ENCODE assay signal across 7 cellular contexts in the genomic region with DNA sequence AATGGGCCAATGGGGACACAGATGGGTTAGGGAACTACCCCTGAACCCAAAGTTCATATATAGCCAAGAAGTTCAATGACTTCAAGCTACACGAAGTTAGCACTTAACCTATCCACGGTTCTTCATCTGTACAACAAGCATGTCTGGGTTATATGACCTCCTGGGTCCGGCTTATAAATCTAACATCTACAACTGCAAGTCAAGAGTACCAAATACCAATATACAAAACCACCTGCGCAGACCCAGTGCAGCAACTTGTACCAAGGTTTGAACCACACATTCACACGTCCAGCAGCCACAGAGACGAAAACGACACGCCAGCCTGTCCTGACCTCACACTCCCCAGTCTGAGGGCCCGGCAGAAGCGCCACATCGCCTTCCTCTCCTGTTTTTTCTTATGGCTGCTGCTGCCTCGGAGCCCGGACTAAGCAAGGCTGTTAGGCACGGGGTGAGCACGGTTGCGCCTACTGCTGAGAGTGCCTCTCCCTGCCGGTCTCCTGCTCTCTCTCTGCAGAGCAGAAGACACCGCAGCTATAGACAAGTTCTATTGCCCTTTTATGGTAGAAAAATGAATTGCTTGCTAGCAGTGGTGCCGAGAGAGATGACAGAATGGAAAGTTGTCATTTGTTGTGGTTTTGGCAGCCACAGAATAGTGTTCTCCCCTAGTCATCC.
DNase-seq lines count a peak whose midpoint lies in the region; ATAC-seq and TF ChIP-seq lines count a peak whose summit lies in the region.

No MANE protein-coding gene starts in this region.

- H3K79me2 ChIP-seq in trophoblast cell (ENCODE audit: control insufficient read depth, insufficient read depth, low read length, poor library complexity): peaks cover 8% of the 10 kb centered on the region

- peak overlapping the region; percentile 14 for H2AK5ac ChIP-seq in trophoblast cell (ENCODE audit: low read length)

- H4K8ac ChIP-seq in trophoblast cell (ENCODE audit: low read depth, low read length): peak overlapping the region; percentile 3

- no peaks in the 10 kb centered on the region for H3K9me3 ChIP-seq in esophagus (ENCODE audit: control insufficient read depth in 2 of 2, insufficient read depth in 1 of 2, low read depth in 1 of 2, low read length in 1 of 2)
- no peaks in the 10 kb centered on the region for H3K9me3 ChIP-seq in trophoblast cell (ENCODE audit: insufficient read depth, low read depth, low read length)
- no peaks in the 10 kb centered on the region for H3K9me3 ChIP-seq in transverse colon

- no peak overlapping the region for H3K23ac ChIP-seq in trophoblast cell (ENCODE audit: low read length)

- peaks cover 48% of the 10 kb centered on the region for H3K79me1 ChIP-seq in trophoblast cell (ENCODE audit: low read length)

- H3K36me3 ChIP-seq in esophagus (ENCODE audit: control insufficient read depth in 2 of 2, insufficient read depth in 2 of 2, low read length in 1 of 2): peaks cover 0 to 11% of the 10 kb centered on the region in 2 donors
- peaks cover 2 to 7% of the 10 kb centered on the region in 2 experiments for H3K36me3 ChIP-seq in trophoblast cell (ENCODE audit: control insufficient read depth in 1 of 2, insufficient read depth in 2 of 2, low read length in 2 of 2)
- H3K36me3 ChIP-seq in transverse colon: no peaks in the 10 kb centered on the region

- peak overlapping the region; percentile 73 for H3K4me3 Mint-ChIP-seq in activated CD8-positive, alpha-beta T cell treated with anti-CD3 and anti-CD28 coated beads, Interleukin-2, amount 10 ng/mL, durations not matched to agents 7 days and 5 days

- TF ChIP-seq POLR2A in GM19099 (IDR thresholded peaks at IDR 0.05; ENCODE audit: extremely low read depth, insufficient read length, low read depth): peak; percentile 87
- peak; percentile 65 for TF ChIP-seq POLR2A in transverse colon (IDR thresholded peaks at IDR 0.05)

- peak overlapping the region; percentile 74 for H4K91ac ChIP-seq in trophoblast cell (ENCODE audit: low read depth, low read length)

- intact Hi-C loops in transverse colon (cut with DNase I; ENCODE audit: low total_unique reads): no loop called here

- H3K14ac ChIP-seq in trophoblast cell (ENCODE audit: low read length): peak overlapping the region; percentile 63

- TF ChIP-seq CTCF in transverse colon (IDR thresholded peaks at IDR 0.05): no peak

- peak overlapping the region; percentile 85 to 94 for H3K27ac ChIP-seq in esophagus (ENCODE audit: low read depth in 2 of 2, low read length in 1 of 2)
- H3K27ac ChIP-seq in trophoblast cell (ENCODE audit: low read depth, low read length): peak overlapping the region; percentile 40
- H3K27ac ChIP-seq in transverse colon: peak overlapping the region; percentile 83 to 93 (median 88)

- H3K18ac ChIP-seq in trophoblast cell (ENCODE audit: low read length): peak overlapping the region; percentile 33

- ATAC-seq in HG03520 (IDR thresholded peaks at IDR 0.05; ENCODE audit: unreplicated experiment): peak; percentile 25
- peak; percentile 81 for ATAC-seq in activated CD8-positive, alpha-beta T cell treated with anti-CD3 and anti-CD28 coated beads, Interleukin-2, amount 10 ng/mL, durations not matched to agents 7 days and 5 days

- H3K27ac Mint-ChIP-seq in activated CD8-positive, alpha-beta T cell treated with anti-CD3 and anti-CD28 coated beads, Interleukin-2, amount 10 ng/mL, durations not matched to agents 7 days and 5 days: peak overlapping the region; percentile 89

- H2BK120ac ChIP-seq in trophoblast cell (ENCODE audit: insufficient read depth, low read length, poor library complexity): peak overlapping the region; percentile 43

- WGBS in esophagus, 2 donors: 49 to 59% methylated on average over 19 of the region's 19 CpGs
- no CpG with 5 or more reads among the region's 19 CpGs for WGBS in trophoblast cell (ENCODE audit: extremely low coverage, insufficient coverage, insufficient read length)
- 43 to 60% methylated on average over 8 to 19 of the region's 19 CpGs for WGBS in transverse colon (ENCODE audit: low coverage in 1 of 2), 2 donors

- peaks cover 95% of the 10 kb centered on the region for H3K4me1 Mint-ChIP-seq in activated CD8-positive, alpha-beta T cell treated with anti-CD3 and anti-CD28 coated beads, Interleukin-2, amount 10 ng/mL, durations not matched to agents 7 days and 5 days (ENCODE audit: low read depth)

- peaks cover 41% of the 10 kb centered on the region for H3K36me3 Mint-ChIP-seq in activated CD8-positive, alpha-beta T cell treated with anti-CD3 and anti-CD28 coated beads, Interleukin-2, amount 10 ng/mL, durations not matched to agents 7 days and 5 days (ENCODE audit: low read depth)

- H4K12ac ChIP-seq in trophoblast cell (ENCODE audit: low read depth, low read length): no peak overlapping the region

- H2BK5ac ChIP-seq in trophoblast cell (ENCODE audit: low read depth, low read length, poor library complexity): peak overlapping the region; percentile 68

- peak; percentile 86 for TF ChIP-seq EP300 in transverse colon (IDR thresholded peaks at IDR 0.05; ENCODE audit: low read depth)

- peaks cover 0 to 17% of the 10 kb centered on the region in 2 donors for H3K4me1 ChIP-seq in esophagus (ENCODE audit: control insufficient read depth in 2 of 2, insufficient read depth in 2 of 2, low read length in 1 of 2)
- peaks cover 50 to 62% of the 10 kb centered on the region in 2 experiments for H3K4me1 ChIP-seq in trophoblast cell (ENCODE audit: control insufficient read depth in 1 of 2, insufficient read depth in 2 of 2, low read length in 2 of 2)
- H3K4me1 ChIP-seq in transverse colon: peaks cover 52 to 96% (median 66%) of the 10 kb centered on the region in 4 donors

- peak; percentile 89 for DNase-seq in activated CD8-positive, alpha-beta T cell treated with anti-CD3 and anti-CD28 coated beads, Interleukin-2, amount 10 ng/mL, durations not matched to agents 7 days and 5 days
- DNase-seq in trophoblast cell (no peak), transverse colon (peak; percentile 53), DMS53 (lab: John Stamatoyannopoulos, UW) (no peak)

- H2BK12ac ChIP-seq in trophoblast cell (ENCODE audit: low read length): peak overlapping the region; percentile 12

- H2AFZ ChIP-seq in trophoblast cell (ENCODE audit: insufficient read depth, low read length, poor library complexity): no peak overlapping the region

- no peaks in the 10 kb centered on the region for H3K27me3 ChIP-seq in esophagus (ENCODE audit: control insufficient read depth in 1 of 2, insufficient read depth in 2 of 2, low read length in 2 of 2)
- no peaks in the 10 kb centered on the region for H3K27me3 ChIP-seq in trophoblast cell (ENCODE audit: insufficient read depth, low read length)
- H3K27me3 ChIP-seq in transverse colon: no peaks in the 10 kb centered on the region

- in situ Hi-C loops in transverse colon (cut with MboI; ENCODE audit: low pct_ligation_motif_present in 1 of 4, low pct_unique_long_range_greater_than_20kb in 1 of 4, low sequenced_read_pairs in 3 of 4): no loop called here

- no peak overlapping the region for H3K9ac ChIP-seq in trophoblast cell (ENCODE audit: low read length)

- H3K27me3 Mint-ChIP-seq in activated CD8-positive, alpha-beta T cell treated with anti-CD3 and anti-CD28 coated beads, Interleukin-2, amount 10 ng/mL, durations not matched to agents 7 days and 5 days (ENCODE audit: low read depth): no peaks in the 10 kb centered on the region

- no peak overlapping the region for H3K4ac ChIP-seq in trophoblast cell (ENCODE audit: low read depth, low read length)

- POLR2A ChIA-PET in activated CD8-positive, alpha-beta T cell treated with anti-CD3 and anti-CD28 coated beads, Interleukin-2, amount 10 ng/mL, durations not matched to agents 7 days and 5 days (lab: Charles Lee): interaction anchor here (0.6 to 1.7 kb wide), 5 partner anchors 10 to 201 kb away, joined by 3 to 7 read pairs (median 6); no protein-coding TSS in a partner anchor

- no peaks in the 10 kb centered on the region for H3K9me3 Mint-ChIP-seq in activated CD8-positive, alpha-beta T cell treated with anti-CD3 and anti-CD28 coated beads, Interleukin-2, amount 10 ng/mL, durations not matched to agents 7 days and 5 days (ENCODE audit: insufficient read depth)

- peak overlapping the region; percentile 21 to 28 for H3K4me3 ChIP-seq in esophagus (ENCODE audit: low read depth in 1 of 2, low read length in 2 of 2)
- H3K4me3 ChIP-seq in trophoblast cell (ENCODE audit: low read depth, low read length): no peak overlapping the region
- H3K4me3 ChIP-seq in transverse colon: peak overlapping the region in 2 of 4 donors; percentile 22 to 29

- no peak overlapping the region for H3K4me2 ChIP-seq in trophoblast cell (ENCODE audit: low read length)

- CTCF ChIA-PET in activated CD8-positive, alpha-beta T cell treated with anti-CD3 and anti-CD28 coated beads, Interleukin-2, amount 10 ng/mL, durations not matched to agents 7 days and 5 days (lab: Charles Lee): interaction anchor here (0.8 to 5.0 kb wide), 6 partner anchors 9 to 335 kb away, joined by 3 to 30 read pairs (median 16); a partner anchor contains a TSS

Comparison
In these comparisons a context has a peak if more than half of its experiments do, and no peak if none do; other contexts are left out.
1. DNase-seq: peak in activated CD8-positive, alpha-beta T cell treated with anti-CD3 and anti-CD28 coated beads, Interleukin-2, amount 10 ng/mL, durations not matched to agents 7 days and 5 days (single experiment) and transverse colon (single experiment); none in trophoblast cell (0 of 2) and DMS53 (single experiment).
2. Peak in every context shown above with its lines, with median percentiles within 50 percentile points of each other: H3K27ac ChIP-seq.